Comparison of ENCODE assay signal across 24 cellular contexts in genomic region chr2:134227666-134228065, GRCh38. TPM values are rescaled to one million over a fixed set of nuclear protein-coding genes. Genes with fewer than 3 reads are reported as not detected.
DNase-seq lines count a peak whose midpoint lies in the region; ATAC-seq, FAIRE-seq and TF ChIP-seq lines count a peak whose summit lies in the region.
"Had no signal": no experiment of that assay in that cellular context is flagged by ENCODE, and none has a peak within 500 bp of the region (broad histone marks: within the 10 kb centered on the region; RNA-seq: fewer than 3 reads in every experiment).

No MANE protein-coding gene starts in this region.

- H3K9me3 Mint-ChIP-seq in activated naive CD4-positive, alpha-beta T cell treated with anti-CD3 and anti-CD28 coated beads, Interleukin-2, amount 50 U/mL, for 24 hours, result peaks cover 5% of the 10 kb centered on the region
- H3K9me3 Mint-ChIP-seq in activated naive CD4-positive, alpha-beta T cell treated with anti-CD3 and anti-CD28 coated beads for 36 hours, result peaks cover 19% of the 10 kb centered on the region
- H3K9me3 Mint-ChIP-seq in endodermal cell, result peaks cover 29% of the 10 kb centered on the region

- no peak for ATAC-seq in HG03439 (IDR thresholded peaks at IDR 0.05; ENCODE audit: unreplicated experiment)
- no peak for ATAC-seq in GM19035 (IDR thresholded peaks at IDR 0.05; ENCODE audit: unreplicated experiment)
- ATAC-seq: left cardiac atrium had no signal

- peak overlapping the region; percentile 66 for H3K4me3 ChIP-seq in endodermal cell (ENCODE audit: low read length)
- H3K4me3 ChIP-seq: esophagus muscularis mucosa, hepatocyte, pancreas, SJCRH30, suprapubic skin, upper lobe of right lung had no signal

- H3K9ac ChIP-seq in endodermal cell (ENCODE audit: extremely low read depth, low read length, poor library complexity, severe bottlenecking), result no peak overlapping the region

- FAIRE-seq in GM12891 (lab: Jason Lieb, UNC), result peak; percentile 13
- FAIRE-seq: pancreas had no signal

- H3K4me1 Mint-ChIP-seq in activated naive CD4-positive, alpha-beta T cell treated with anti-CD3 and anti-CD28 coated beads, Interleukin-2, amount 50 U/mL, for 24 hours, result peaks cover 68% of the 10 kb centered on the region
- H3K4me1 Mint-ChIP-seq in activated naive CD4-positive, alpha-beta T cell treated with anti-CD3 and anti-CD28 coated beads for 36 hours (ENCODE audit: low read depth), result peaks cover 46% of the 10 kb centered on the region
- peaks cover 37% of the 10 kb centered on the region for H3K4me1 Mint-ChIP-seq in endodermal cell

- intact Hi-C loops in activated naive CD4-positive, alpha-beta T cell treated with anti-CD3 and anti-CD28 coated beads for 36 hours (cut with micrococcal nuclease), result no loop called here

- H3K4me1 ChIP-seq in endodermal cell (ENCODE audit: control insufficient read depth, insufficient read depth, low read length), result peaks cover 10% of the 10 kb centered on the region
- H3K4me1 ChIP-seq: BE2C, SJCRH30 had no signal

- TF ChIP-seq CTCF in endodermal cell (conservative IDR thresholded peaks at IDR 0.05), result no peak

- H3K9me3 ChIP-seq in endodermal cell (ENCODE audit: control insufficient read depth, low read length), result peaks cover 36% of the 10 kb centered on the region
- H3K9me3 ChIP-seq: BE2C, pancreas, upper lobe of right lung had no signal

- no peak for DNase-seq in activated naive CD4-positive, alpha-beta T cell treated with anti-CD3 and anti-CD28 coated beads for 36 hours
- DNase-seq in GM12891 (ENCODE audit: insufficient read length, low spot score), result no peak
- DNase-seq in NCI-H2196 treated with DMSO at 0.1 percent for 48 hours (lab: John Stamatoyannopoulos, UW; ENCODE audit: unreplicated experiment), result peak; percentile 60
- no peak for DNase-seq in endodermal cell
- DNase-seq in Ammon's horn (ENCODE audit: low spot score), result no peak
- DNase-seq: activated CD4-positive, alpha-beta T cell treated with anti-CD3 and anti-CD28 coated beads, Interleukin-2, amount 50 U/mL, for 4 hours; foreskin melanocyte; left cardiac atrium; mammary epithelial cell; NCI-H187; NCI-H524 treated with DMSO at 0.1 percent for 48 hours; pancreas; stimulated activated CD4-positive, alpha-beta T cell treated with anti-CD3 and anti-CD28 coated beads, Interleukin-2, amount 100 ng/mL, for 24 hours; upper lobe of right lung had no signal

- no peaks in the 10 kb centered on the region for H3K27me3 ChIP-seq in endodermal cell (ENCODE audit: control insufficient read depth, insufficient read depth, low read length, poor library complexity, severe bottlenecking)
- H3K27me3 ChIP-seq: BE2C, esophagus muscularis mucosa, hepatocyte, pancreas, SJCRH30, suprapubic skin, upper lobe of right lung had no signal

- H3K27ac Mint-ChIP-seq in activated naive CD4-positive, alpha-beta T cell treated with anti-CD3 and anti-CD28 coated beads, Interleukin-2, amount 50 U/mL, for 24 hours, result peak overlapping the region; percentile 48
- no peak overlapping the region for H3K27ac Mint-ChIP-seq in activated naive CD4-positive, alpha-beta T cell treated with anti-CD3 and anti-CD28 coated beads for 36 hours
- no peak overlapping the region for H3K27ac Mint-ChIP-seq in endodermal cell

- CTCF ChIA-PET in activated naive CD4-positive, alpha-beta T cell treated with anti-CD3 and anti-CD28 coated beads for 36 hours (lab: Charles Lee), result interaction anchor here (0.7 to 2.4 kb wide), 5 partner anchors 9 to 109 kb away, joined by 3 to 10 read pairs (median 3); no protein-coding TSS in a partner anchor

- no peak overlapping the region for H3K4me3 Mint-ChIP-seq in activated naive CD4-positive, alpha-beta T cell treated with anti-CD3 and anti-CD28 coated beads, Interleukin-2, amount 50 U/mL, for 24 hours
- H3K4me3 Mint-ChIP-seq in activated naive CD4-positive, alpha-beta T cell treated with anti-CD3 and anti-CD28 coated beads for 36 hours, result no peak overlapping the region
- H3K4me3 Mint-ChIP-seq in endodermal cell, result no peak overlapping the region
- H3K4me3 Mint-ChIP-seq: dendritic cell treated with granulocyte-macrophage colony-stimulating factor and Interleukin-4, amounts not matched to agents 40 ng/mL and 50 ng/mL, for 4 days had no signal

- TF ChIP-seq POLR2A in GM12891 (IDR thresholded peaks at IDR 0.05; ENCODE audit: low read depth, low read length), result no peak

- WGBS in endodermal cell (ENCODE audit: insufficient coverage in 1 of 2, insufficient read length in 1 of 2), 2 experiments, result 83 to 95% methylated on average over 1 to 3 of the region's 3 CpGs

- H3K27ac ChIP-seq in endodermal cell (ENCODE audit: low read depth, low read length), result no peak overlapping the region
- H3K27ac ChIP-seq: esophagus muscularis mucosa, hepatocyte, HL-60, pancreas, SJCRH30, suprapubic skin, upper lobe of right lung had no signal

- peaks cover 3% of the 10 kb centered on the region for H3K36me3 Mint-ChIP-seq in activated naive CD4-positive, alpha-beta T cell treated with anti-CD3 and anti-CD28 coated beads, Interleukin-2, amount 50 U/mL, for 24 hours
- H3K36me3 Mint-ChIP-seq in activated naive CD4-positive, alpha-beta T cell treated with anti-CD3 and anti-CD28 coated beads for 36 hours (ENCODE audit: low read depth), result peaks cover 14% of the 10 kb centered on the region
- peaks cover 10% of the 10 kb centered on the region for H3K36me3 Mint-ChIP-seq in endodermal cell (ENCODE audit: low read depth)

- no peaks in the 10 kb centered on the region for H3K36me3 ChIP-seq in endodermal cell (ENCODE audit: control insufficient read depth, insufficient read depth, low read length)
- H3K36me3 ChIP-seq: BE2C, esophagus muscularis mucosa, pancreas, suprapubic skin, upper lobe of right lung had no signal

- H3K27me3 Mint-ChIP-seq in activated naive CD4-positive, alpha-beta T cell treated with anti-CD3 and anti-CD28 coated beads, Interleukin-2, amount 50 U/mL, for 24 hours, result no peaks in the 10 kb centered on the region
- H3K27me3 Mint-ChIP-seq in activated naive CD4-positive, alpha-beta T cell treated with anti-CD3 and anti-CD28 coated beads for 36 hours (ENCODE audit: low read depth), result no peaks in the 10 kb centered on the region
- no peaks in the 10 kb centered on the region for H3K27me3 Mint-ChIP-seq in endodermal cell (ENCODE audit: insufficient read depth)
- H3K27me3 Mint-ChIP-seq: dendritic cell treated with granulocyte-macrophage colony-stimulating factor and Interleukin-4, amounts not matched to agents 40 ng/mL and 50 ng/mL, for 4 days had no signal

TF ChIP-seq in GM12891, 5 proteins besides CTCF, POLR2A, EP300 and RAD21:
- TF ChIP-seq POU2F2 (IDR thresholded peaks at IDR 0.05; ENCODE audit: low read depth, low read length), result no peak
- TF ChIP-seq PAX5 (IDR thresholded peaks at IDR 0.05; ENCODE audit: insufficient read depth, low read length, severe bottlenecking), result no peak
- no peak for TF ChIP-seq POLR2AphosphoS5 (IDR thresholded peaks at IDR 0.05; ENCODE audit: low read depth, low read length)
- TF ChIP-seq SPI1 (IDR thresholded peaks at IDR 0.05; ENCODE audit: low read depth, low read length), result no peak
- TF ChIP-seq TAF1 (IDR thresholded peaks at IDR 0.05; ENCODE audit: low read depth, low read length), result no peak

RNA-seq across cellular contexts. Expression of gene MGAT5, which starts 26.2 kb away (rescaled TPM):
- 10 to 100 TPM; 11.6 to 13.0 TPM for total RNA-seq in activated naive CD4-positive, alpha-beta T cell treated with anti-CD3 and anti-CD28 coated beads for 36 hours
- polyA plus RNA-seq in GM12891 (2012; ENCODE audit: low read depth, missing spikeins), result 27.6 TPM
- total RNA-seq in endodermal cell, result 10 to 100 TPM; 57.2 to 78.4 TPM
- polyA plus RNA-seq in endodermal cell (2013, experiment 1 of 2), result 28.2 TPM
- polyA plus RNA-seq in endodermal cell (2013, experiment 2 of 2), result 27.4 TPM

Comparison
In these comparisons a context has a peak if more than half of its experiments do, and no peak if none do; other contexts are left out.
1. RNA of gene MGAT5, which starts 26.2 kb away (total RNA-seq): 57.2 to 78.4 TPM in endodermal cell; 11.6 to 13.0 TPM in activated naive CD4-positive, alpha-beta T cell treated with anti-CD3 and anti-CD28 coated beads for 36 hours; every median in the first group is over 4 times any median in the second.